8 cellular contexts compared by ENCODE assay signal in the genomic region with DNA sequence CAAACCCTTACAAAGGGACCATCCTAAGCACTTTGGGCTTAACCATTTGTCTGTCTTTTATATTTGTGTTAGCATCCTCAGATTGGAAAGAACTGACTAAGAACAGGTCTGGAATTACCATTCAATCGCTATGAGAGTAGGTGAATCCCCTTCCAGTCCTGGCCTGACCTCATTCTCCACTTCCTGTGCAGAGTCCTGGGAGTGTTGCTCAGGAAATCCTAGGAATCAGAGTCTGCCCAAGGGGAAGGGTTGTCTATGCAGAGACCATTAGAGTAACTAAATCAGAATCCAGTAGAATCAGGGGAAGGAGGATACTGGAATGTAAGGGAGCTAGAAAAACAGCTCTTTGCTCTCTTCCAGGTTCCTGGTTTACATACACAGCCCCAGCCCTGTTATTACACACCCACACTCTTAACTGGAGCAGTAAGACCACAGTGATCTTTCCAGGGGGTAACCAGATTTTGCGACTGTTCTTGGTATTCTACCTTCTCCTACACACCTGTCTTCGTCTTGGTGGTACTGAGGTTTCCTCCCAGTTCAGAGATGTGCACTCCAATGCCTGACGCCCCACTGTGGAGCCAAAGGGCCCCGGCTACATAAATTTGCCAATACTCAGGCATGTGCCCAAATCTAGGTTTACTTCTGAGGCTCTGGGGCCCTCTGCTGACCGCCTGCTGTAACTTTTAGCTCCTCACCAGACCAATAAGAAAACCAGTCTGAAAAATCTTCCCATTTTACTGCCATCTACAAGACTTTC.
DNase-seq lines count a peak whose midpoint lies in the region; ATAC-seq, FAIRE-seq and TF ChIP-seq lines count a peak whose summit lies in the region.

No MANE protein-coding gene starts in this region.

- peaks cover 4 to 11% of the 10 kb centered on the region in 2 experiments; a peak in 3 of 4 replicates for H3K36me3 ChIP-seq in GM12878 (ENCODE audit: control insufficient read depth in 2 of 2, insufficient read depth in 2 of 2, low read length in 1 of 2)

- CTCF ChIA-PET in Calu3 (lab: Charles Lee) (interaction anchor here (0.5 to 1.6 kb wide), 12 partner anchors 8 to 845 kb away, joined by 3 to 13 read pairs (median 4); a partner anchor contains a TSS), GM12878 (lab: Yijun Ruan, JAX) (interaction anchor here (0.5 to 18.3 kb wide), 32 partner anchors 8 to 583 kb away, joined by 3 to 407 read pairs (median 4); no protein-coding TSS in a partner anchor)

- no peaks in the 10 kb centered on the region for H4K20me1 ChIP-seq in GM12878 (ENCODE audit: control insufficient read depth, insufficient read depth)

- H3K27ac ChIP-seq in GM12878 (ENCODE audit: control insufficient read depth, insufficient read depth), result peak overlapping the region; percentile 10

- H3K4me1 Mint-ChIP-seq in Calu3 (ENCODE audit: low read depth, unreplicated experiment) (no peaks in the 10 kb centered on the region), HFFc6 (ENCODE audit: low read depth) (peaks cover 23% of the 10 kb centered on the region)

- peak; percentile 56 for FAIRE-seq in GM12878 (lab: Jason Lieb, UNC)

- peaks cover 37% of the 10 kb centered on the region for H3K79me2 ChIP-seq in GM12878 (ENCODE audit: control insufficient read depth, insufficient read depth, low read length)

- H3K27me3 Mint-ChIP-seq in Calu3 (ENCODE audit: unreplicated experiment), result no peaks in the 10 kb centered on the region
- no peaks in the 10 kb centered on the region for H3K27me3 Mint-ChIP-seq in HFFc6 (ENCODE audit: insufficient read depth)

- H3K4me3 Mint-ChIP-seq in Calu3 (ENCODE audit: low read depth, unreplicated experiment), result no peak overlapping the region
- H3K4me3 Mint-ChIP-seq in HFFc6, result no peak overlapping the region; the same call in 1 of the 2 replicates

- no peak for TF ChIP-seq EP300 in GM12878 (IDR thresholded peaks at IDR 0.05; ENCODE audit: borderline replicate concordance in 1 of 2, control insufficient read depth in 1 of 2, low read depth in 2 of 2, low read length in 2 of 2)

- no peak overlapping the region for H3K27ac Mint-ChIP-seq in Calu3 (ENCODE audit: unreplicated experiment)
- peak overlapping the region; percentile 54 for H3K27ac Mint-ChIP-seq in HFFc6

- ATAC-seq in GM12878, result peak; percentile 81
- no peak for ATAC-seq in HG02884 (IDR thresholded peaks at IDR 0.05; ENCODE audit: unreplicated experiment)
- ATAC-seq in HG02610 (IDR thresholded peaks at IDR 0.05; ENCODE audit: unreplicated experiment), result no peak

- no TSS peak for BruUV-seq in Calu3 (replicated peaks; lab: Mats Ljungman, UMichigan)
- BruUV-seq in GM12878 (replicated peaks; lab: Mats Ljungman, UMichigan), result TSS peak; percentile 12

- 3% methylated on average over 6 of the region's 6 CpGs for WGBS in GM12878 (ENCODE audit: insufficient coverage, insufficient replicate concordance, low lambda C conversion rate, missing lambda C conversion rate)

- POLR2A ChIA-PET in GM12878 (lab: Charles Lee), result interaction anchor here (0.5 to 1.6 kb wide), 11 partner anchors 11 to 183 kb away, joined by 3 to 13 read pairs (median 4); no protein-coding TSS in a partner anchor

- in situ Hi-C loops in GM12878 (cut with MboI), result no loop called here

- peak; percentile 80 for TF ChIP-seq CTCF in Calu3 (IDR thresholded peaks at IDR 0.05; ENCODE audit: unreplicated experiment)
- TF ChIP-seq CTCF in HFFc6 (IDR thresholded peaks at IDR 0.05), result peak; percentile 84
- TF ChIP-seq CTCF in GM12878 (IDR thresholded peaks at IDR 0.05 in 2 of 3, conservative IDR thresholded peaks at IDR 0.05 in 1 of 3; ENCODE audit: control insufficient read depth in 2 of 3, extremely low read depth in 1 of 3, insufficient read depth in 1 of 3, low read depth in 3 of 3, low read length in 3 of 3), result peak; percentile 68 to 74 (median 69)
- peak; percentile 81 for TF ChIP-seq CTCF in retinal pigment epithelial cell (conservative IDR thresholded peaks at IDR 0.05; ENCODE audit: low read depth, low read length)

- RAD21 ChIA-PET in GM12878 (lab: Charles Lee; ENCODE audit: unreplicated experiment), result interaction anchor here (0.6 to 9.1 kb wide), 14 partner anchors 8 to 438 kb away, joined by 3 to 124 read pairs (median 6); no protein-coding TSS in a partner anchor

- SMC1A ChIA-PET in GM12878 (lab: Charles Lee; ENCODE audit: uncharacterized antibody, unreplicated experiment), result interaction anchor here (0.7 to 6.4 kb wide), 21 partner anchors 8 to 438 kb away, joined by 3 to 128 read pairs (median 5); no protein-coding TSS in a partner anchor

- no peak for TF ChIP-seq POLR2A in GM12878 (IDR thresholded peaks at IDR 0.05; ENCODE audit: low read depth, low read length)

- intact Hi-C loops in Calu3 (cut with micrococcal nuclease; ENCODE audit: unreplicated experiment), result loop anchor here (1.0 kb wide), 1 partner anchor 183 kb away; no protein-coding TSS in a partner anchor
- intact Hi-C loops in GM12878 (cut with micrococcal nuclease; ENCODE audit: unreplicated experiment), result no loop called here

- no peaks in the 10 kb centered on the region for H3K27me3 ChIP-seq in GM12878 (replicated peaks in 1 of 2; ENCODE audit: control insufficient read depth in 2 of 2, insufficient read depth in 2 of 2, low read length in 1 of 2)

- DNase-seq in Calu3, result peak; percentile 65
- peak; percentile 67 for DNase-seq in HFFc6
- DNase-seq in RPMI7951 (ENCODE audit: low read depth), result peak; percentile 65
- DNase-seq in GM12878 (ENCODE audit: low read depth, low spot score), result no peak
- DNase-seq in hippocampal formation (lab: John Stamatoyannopoulos, UW), result peak; percentile 65 to 85
- DNase-seq in retinal pigment epithelial cell (ENCODE audit: low read depth), result no peak

- H3K9ac ChIP-seq in GM12878 (ENCODE audit: control insufficient read depth, insufficient read depth, low read length), result no peak overlapping the region

- no peaks in the 10 kb centered on the region for H3K9me3 ChIP-seq in GM12878 (replicated peaks; ENCODE audit: control insufficient read depth, insufficient read depth, low read length)

- H3K4me3 ChIP-seq in GM12878 (no peak overlapping the region), retinal pigment epithelial cell (ENCODE audit: low read length) (no peak overlapping the region)

- H3K9me3 Mint-ChIP-seq in Calu3 (ENCODE audit: low read depth, unreplicated experiment) (no peaks in the 10 kb centered on the region), HFFc6 (no peaks in the 10 kb centered on the region)

- peak overlapping the region; percentile 29 for H3K4me2 ChIP-seq in GM12878 (ENCODE audit: control insufficient read depth, insufficient read depth)

- peaks cover 50% of the 10 kb centered on the region for H3K4me1 ChIP-seq in GM12878 (ENCODE audit: control insufficient read depth, insufficient read depth, low read length)

- peak; percentile 77 for TF ChIP-seq RAD21 in GM12878 (IDR thresholded peaks at IDR 0.05; ENCODE audit: insufficient read depth, low read depth, low read length)

- no peak overlapping the region; the same call in 1 of the 2 replicates for H2AFZ ChIP-seq in GM12878 (ENCODE audit: control insufficient read depth, low read depth, low read length)

- H3K36me3 Mint-ChIP-seq in Calu3 (ENCODE audit: insufficient read depth, unreplicated experiment), result peaks cover 7% of the 10 kb centered on the region
- H3K36me3 Mint-ChIP-seq in HFFc6 (ENCODE audit: low read depth), result no peaks in the 10 kb centered on the region

TF ChIP-seq in GM12878, 131 proteins besides CTCF, POLR2A, EP300 and RAD21 (continues in another document):
- TF ChIP-seq SMARCA5 (IDR thresholded peaks at IDR 0.05) (no peak), RBBP5 (conservative IDR thresholded peaks at IDR 0.05) (no peak), NR2F1 (conservative IDR thresholded peaks at IDR 0.05) (no peak), SREBF2 (IDR thresholded peaks at IDR 0.05; ENCODE audit: low read length) (no peak), ASH2L (IDR thresholded peaks at IDR 0.05; ENCODE audit: borderline replicate concordance, low read depth) (no peak), ZNF622 (IDR thresholded peaks at IDR 0.05) (no peak), CBX3 (IDR thresholded peaks at IDR 0.05; ENCODE audit: borderline replicate concordance, low read depth) (no peak), SIX5 (IDR thresholded peaks at IDR 0.05; ENCODE audit: low read depth, low read length, severe bottlenecking) (no peak), CBFB (IDR thresholded peaks at IDR 0.05; ENCODE audit: low read depth) (no peak), BHLHE40 (IDR thresholded peaks at IDR 0.05; ENCODE audit: borderline replicate concordance in 1 of 2, low read depth in 2 of 2, low read length in 1 of 2) (peak in 1 of 2 experiments; percentile 66; a peak in 3 of 4 replicates), SPI1 (IDR thresholded peaks at IDR 0.05; ENCODE audit: borderline replicate concordance, insufficient read depth, low read depth, low read length) (no peak), BMI1 (IDR thresholded peaks at IDR 0.05; ENCODE audit: borderline replicate concordance) (no peak), RUNX3 (IDR thresholded peaks at IDR 0.05; ENCODE audit: low read length) (peak; percentile 37; the same call in 1 of the 2 replicates), SP1 (IDR thresholded peaks at IDR 0.05; ENCODE audit: low read depth, low read length) (no peak)
- TF ChIP-seq, protein P1, sequence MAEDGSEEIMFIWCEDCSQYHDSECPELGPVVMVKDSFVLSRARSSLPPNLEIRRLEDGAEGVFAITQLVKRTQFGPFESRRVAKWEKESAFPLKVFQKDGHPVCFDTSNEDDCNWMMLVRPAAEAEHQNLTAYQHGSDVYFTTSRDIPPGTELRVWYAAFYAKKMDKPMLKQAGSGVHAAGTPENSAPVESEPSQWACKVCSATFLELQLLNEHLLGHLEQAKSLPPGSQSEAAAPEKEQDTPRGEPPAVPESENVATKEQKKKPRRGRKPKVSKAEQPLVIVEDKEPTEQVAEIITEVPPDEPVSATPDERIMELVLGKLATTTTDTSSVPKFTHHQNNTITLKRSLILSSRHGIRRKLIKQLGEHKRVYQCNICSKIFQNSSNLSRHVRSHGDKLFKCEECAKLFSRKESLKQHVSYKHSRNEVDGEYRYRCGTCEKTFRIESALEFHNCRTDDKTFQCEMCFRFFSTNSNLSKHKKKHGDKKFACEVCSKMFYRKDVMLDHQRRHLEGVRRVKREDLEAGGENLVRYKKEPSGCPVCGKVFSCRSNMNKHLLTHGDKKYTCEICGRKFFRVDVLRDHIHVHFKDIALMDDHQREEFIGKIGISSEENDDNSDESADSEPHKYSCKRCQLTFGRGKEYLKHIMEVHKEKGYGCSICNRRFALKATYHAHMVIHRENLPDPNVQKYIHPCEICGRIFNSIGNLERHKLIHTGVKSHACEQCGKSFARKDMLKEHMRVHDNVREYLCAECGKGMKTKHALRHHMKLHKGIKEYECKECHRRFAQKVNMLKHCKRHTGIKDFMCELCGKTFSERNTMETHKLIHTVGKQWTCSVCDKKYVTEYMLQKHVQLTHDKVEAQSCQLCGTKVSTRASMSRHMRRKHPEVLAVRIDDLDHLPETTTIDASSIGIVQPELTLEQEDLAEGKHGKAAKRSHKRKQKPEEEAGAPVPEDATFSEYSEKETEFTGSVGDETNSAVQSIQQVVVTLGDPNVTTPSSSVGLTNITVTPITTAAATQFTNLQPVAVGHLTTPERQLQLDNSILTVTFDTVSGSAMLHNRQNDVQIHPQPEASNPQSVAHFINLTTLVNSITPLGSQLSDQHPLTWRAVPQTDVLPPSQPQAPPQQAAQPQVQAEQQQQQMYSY (CRISPR knock-in tag; IDR thresholded peaks at IDR 0.05), result no peak

Comparison
In these comparisons a context has a peak if more than half of its experiments do, and no peak if none do; other contexts are left out.
1. DNase-seq: peak in Calu3 (single experiment), HFFc6 (single experiment), RPMI7951 (single experiment) and hippocampal formation (2 of 2); none in GM12878 (single experiment) and retinal pigment epithelial cell (single experiment).
2. Peak in every context shown above with its lines, with median percentiles within 50 percentile points of each other: CTCF ChIP-seq.